ENCODE assay signal across 6 cellular contexts in genomic region chr21:39932335-39932734, GRCh38.
"Had no signal": no experiment of that assay in that cellular context is flagged by ENCODE, and none has a peak within 500 bp of the region (broad histone marks: within the 10 kb centered on the region; RNA-seq: fewer than 3 reads in every experiment).

No MANE protein-coding gene starts in this region.

- H3K4me3 ChIP-seq: K562 had no signal

- ATAC-seq: HepG2, K562 had no signal

- DNase-seq: IMR-90, KBM-7, KG1 had no signal

- H3K27ac ChIP-seq: HL-60 had no signal
